Comparison of ENCODE assay signal across 18 cellular contexts in the genomic region with DNA sequence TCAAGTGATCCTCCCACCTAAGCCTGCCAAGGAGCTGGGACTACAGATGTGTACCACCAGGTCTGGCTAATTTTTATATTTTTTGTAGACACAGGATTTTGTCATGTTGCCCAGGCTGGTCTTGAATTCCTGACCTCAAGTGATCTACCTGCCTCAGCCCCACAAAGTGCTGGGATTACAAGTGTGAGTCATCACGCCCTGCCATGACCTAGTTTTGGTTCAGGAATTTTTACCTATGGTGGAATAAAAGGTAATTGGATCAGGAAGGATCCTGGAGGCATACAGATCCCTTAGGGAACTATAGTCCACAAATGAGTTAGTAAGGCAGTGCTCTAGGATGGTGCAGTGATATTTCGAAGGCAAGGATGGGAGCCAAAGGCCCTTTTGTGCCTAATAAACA.
"Had no signal": no experiment of that assay in that cellular context is flagged by ENCODE, and none has a peak within 500 bp of the region (broad histone marks: within the 10 kb centered on the region; RNA-seq: fewer than 3 reads in every experiment).

No MANE protein-coding gene starts in this region.

- H3K27ac Mint-ChIP-seq: immature natural killer cell; naive thymus-derived CD4-positive, alpha-beta T cell; type B pancreatic cell had no signal

- H3K9me3 ChIP-seq: esophagus squamous epithelium, right atrium auricular region, sigmoid colon, stomach had no signal

- H3K4me1 ChIP-seq: esophagus squamous epithelium, right atrium auricular region, sigmoid colon, stomach had no signal

- H3K27me3 Mint-ChIP-seq: naive thymus-derived CD4-positive, alpha-beta T cell; type B pancreatic cell had no signal

- H3K4me3 Mint-ChIP-seq: immature natural killer cell; naive thymus-derived CD4-positive, alpha-beta T cell; neural crest cell; type B pancreatic cell had no signal

- H3K36me3 ChIP-seq: esophagus squamous epithelium, right atrium auricular region, sigmoid colon, stomach had no signal

- ATAC-seq: left colon; left ventricle myocardium superior; naive thymus-derived CD4-positive, alpha-beta T cell had no signal

- DNase-seq: effector memory CD4-positive, alpha-beta T cell; esophagus squamous epithelium; foreskin fibroblast; immature natural killer cell; kidney; left colon; left ventricle myocardium superior; naive thymus-derived CD4-positive, alpha-beta T cell; posterior cingulate gyrus; sigmoid colon; stimulated activated naive CD4-positive, alpha-beta T cell; stomach; substantia nigra had no signal

- H3K4me1 Mint-ChIP-seq: immature natural killer cell; naive thymus-derived CD4-positive, alpha-beta T cell had no signal

- H3K36me3 Mint-ChIP-seq: immature natural killer cell; naive thymus-derived CD4-positive, alpha-beta T cell; type B pancreatic cell had no signal

- H3K27ac ChIP-seq: esophagus squamous epithelium, right atrium auricular region, sigmoid colon, skin epidermis, stomach had no signal

- H3K4me3 ChIP-seq: esophagus squamous epithelium, lung, right atrium auricular region, sigmoid colon, skin epidermis, stomach had no signal

- H3K9me3 Mint-ChIP-seq: neural crest cell, type B pancreatic cell had no signal

- H3K27me3 ChIP-seq: esophagus squamous epithelium, right atrium auricular region, sigmoid colon, stomach had no signal
